Comparison of ENCODE assay signal across 29 cellular contexts in the genomic region with DNA sequence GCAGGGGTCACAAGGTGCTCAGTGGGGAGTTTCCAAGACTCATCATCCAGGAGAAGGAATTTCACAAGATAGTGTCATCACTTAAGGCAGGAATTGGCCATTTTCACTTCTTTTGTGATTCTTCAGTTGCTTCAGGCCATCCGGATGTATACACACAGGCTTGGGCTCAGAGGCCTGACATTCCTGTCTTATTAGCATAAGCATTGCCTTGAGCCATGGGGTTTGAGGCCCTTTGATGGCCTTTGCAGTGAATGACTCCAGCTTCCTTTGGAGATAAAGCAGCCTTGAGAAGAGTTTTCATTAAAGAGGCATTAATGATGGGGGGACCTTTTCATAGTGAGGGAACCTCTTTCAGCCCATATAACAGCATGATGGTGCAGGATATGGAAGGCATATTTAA.
"Had no signal": no experiment of that assay in that cellular context is flagged by ENCODE, and none has a peak within 500 bp of the region (broad histone marks: within the 10 kb centered on the region; RNA-seq: fewer than 3 reads in every experiment).

No MANE protein-coding gene starts in this region.

- H3K4me1 Mint-ChIP-seq: activated CD4-positive, alpha-beta memory T cell treated with anti-CD3 and anti-CD28 coated beads, Interleukin-2, amount 10 ng/mL, durations not matched to agents 7 days and 5 days; activated CD4-positive, alpha-beta T cell treated with anti-CD3 and anti-CD28 coated beads, Interleukin-2, amount 10 ng/mL, durations not matched to agents 7 days and 5 days; activated T-helper 17 cell treated with anti-CD3 and anti-CD28 coated beads, Interleukin-2, amount 50 U/mL, for 72 hours; central memory CD8-positive, alpha-beta T cell; T-helper 17 cell had no signal

- H3K9me3 ChIP-seq: esophagus muscularis mucosa had no signal

- H3K36me3 ChIP-seq: brain microvascular endothelial cell, esophagus muscularis mucosa, gastroesophageal sphincter, heart right ventricle had no signal

- H3K4me3 ChIP-seq: coronary artery, dorsolateral prefrontal cortex, esophagus muscularis mucosa, gastroesophageal sphincter, heart right ventricle had no signal

- DNase-seq: activated CD4-positive, alpha-beta memory T cell treated with anti-CD3 and anti-CD28 coated beads, Interleukin-2, amount 10 ng/mL, durations not matched to agents 7 days and 5 days; activated CD4-positive, alpha-beta T cell treated with anti-CD3 and anti-CD28 coated beads for 1 hour; activated CD4-positive, alpha-beta T cell treated with anti-CD3 and anti-CD28 coated beads for 4 hours; activated CD4-positive, alpha-beta T cell treated with anti-CD3 and anti-CD28 coated beads, Interleukin-2, amount 10 ng/mL, durations not matched to agents 7 days and 5 days; activated CD4-positive, alpha-beta T cell treated with anti-CD3 and anti-CD28 coated beads, Interleukin-2, amount 50 U/mL, for 4 hours; activated CD8-positive, alpha-beta memory T cell treated with anti-CD3 and anti-CD28 coated beads for 24 hours; activated effector memory CD4-positive, alpha-beta T cell treated with Interleukin-2 at 50 U/mL for 16 hours; activated gamma-delta T cell treated with Interleukin-2 at 50 U/mL for 16 hours; activated naive CD4-positive, alpha-beta T cell treated with anti-CD3 and anti-CD28 coated beads, Interleukin-2, amount 50 U/mL, for 16 hours; activated naive CD4-positive, alpha-beta T cell treated with Interleukin-2 at 50 U/mL for 16 hours; activated T-cell treated with anti-CD3 and anti-CD28 coated beads, Interleukin-2, amount 50 U/mL, for 4 hours; amniotic stem cell; anterior cingulate cortex; brain microvascular endothelial cell; dorsolateral prefrontal cortex; effector memory CD4-positive, alpha-beta T cell; erythroblast; foreskin keratinocyte; heart right ventricle; T-helper 1 cell; T-helper 17 cell had no signal

- H3K27me3 Mint-ChIP-seq: activated CD4-positive, alpha-beta memory T cell treated with anti-CD3 and anti-CD28 coated beads, Interleukin-2, amount 10 ng/mL, durations not matched to agents 7 days and 5 days; activated CD4-positive, alpha-beta T cell treated with anti-CD3 and anti-CD28 coated beads, Interleukin-2, amount 10 ng/mL, durations not matched to agents 7 days and 5 days; activated naive CD8-positive, alpha-beta T cell; activated T-helper 17 cell treated with anti-CD3 and anti-CD28 coated beads, Interleukin-2, amount 50 U/mL, for 72 hours; central memory CD8-positive, alpha-beta T cell; dendritic cell treated with granulocyte-macrophage colony-stimulating factor and Interleukin-4, amounts not matched to agents 40 ng/mL and 50 ng/mL, for 4 days; T-helper 17 cell had no signal

- H3K4me3 Mint-ChIP-seq: activated CD4-positive, alpha-beta memory T cell treated with anti-CD3 and anti-CD28 coated beads, Interleukin-2, amount 10 ng/mL, durations not matched to agents 7 days and 5 days; activated CD4-positive, alpha-beta T cell treated with anti-CD3 and anti-CD28 coated beads, Interleukin-2, amount 10 ng/mL, durations not matched to agents 7 days and 5 days; activated naive CD8-positive, alpha-beta T cell; activated T-cell treated with anti-CD3 and anti-CD28 coated beads, Interleukin-2, amount 50 U/mL, for 4 hours; activated T-helper 17 cell treated with anti-CD3 and anti-CD28 coated beads, Interleukin-2, amount 50 U/mL, for 72 hours; central memory CD8-positive, alpha-beta T cell; dendritic cell treated with granulocyte-macrophage colony-stimulating factor and Interleukin-4, amounts not matched to agents 40 ng/mL and 50 ng/mL, for 4 days; T-helper 17 cell; T-helper 2 cell treated with Interferon-gamma antibody and Interleukin-4, amounts not matched to agents 5 μg/mL and 100 μg/mL, for 36 hours had no signal

- ATAC-seq: activated T-cell treated with anti-CD3 and anti-CD28 coated beads, Interleukin-2, amount 50 U/mL, for 4 hours; activated T-helper 17 cell treated with anti-CD3 and anti-CD28 coated beads, Interleukin-2, amount 50 U/mL, for 72 hours; foreskin keratinocyte; gastroesophageal sphincter; heart right ventricle; T-helper 17 cell had no signal

- H3K27ac ChIP-seq: brain microvascular endothelial cell, coronary artery, dorsolateral prefrontal cortex, esophagus muscularis mucosa, foreskin keratinocyte, gastroesophageal sphincter, heart right ventricle had no signal

- H3K27ac Mint-ChIP-seq: activated CD4-positive, alpha-beta memory T cell treated with anti-CD3 and anti-CD28 coated beads, Interleukin-2, amount 10 ng/mL, durations not matched to agents 7 days and 5 days; activated CD4-positive, alpha-beta T cell treated with anti-CD3 and anti-CD28 coated beads, Interleukin-2, amount 10 ng/mL, durations not matched to agents 7 days and 5 days; activated naive CD8-positive, alpha-beta T cell; activated T-helper 17 cell treated with anti-CD3 and anti-CD28 coated beads, Interleukin-2, amount 50 U/mL, for 72 hours; dendritic cell treated with granulocyte-macrophage colony-stimulating factor and Interleukin-4, amounts not matched to agents 40 ng/mL and 50 ng/mL, for 4 days; T-helper 17 cell; T-helper 2 cell treated with Interferon-gamma antibody and Interleukin-4, amounts not matched to agents 5 μg/mL and 100 μg/mL, for 36 hours had no signal

- H3K27me3 ChIP-seq: brain microvascular endothelial cell, dorsolateral prefrontal cortex, esophagus muscularis mucosa, foreskin keratinocyte, gastroesophageal sphincter, heart right ventricle had no signal

- H3K4me1 ChIP-seq: esophagus muscularis mucosa, foreskin keratinocyte, gastroesophageal sphincter, heart right ventricle had no signal
